7 cellular contexts compared by ENCODE assay signal in genomic region chr2:136327162-136327852, GRCh38.
DNase-seq lines count a peak whose midpoint lies in the region; ATAC-seq and TF ChIP-seq lines count a peak whose summit lies in the region.

No MANE protein-coding gene starts in this region.

- H3K27ac ChIP-seq in RWPE2 (ENCODE audit: poor library complexity, severe bottlenecking), result no peak overlapping the region
- peak overlapping the region in 1 of 5 donors; percentile 21 for H3K27ac ChIP-seq in adrenal gland
- no peak overlapping the region for H3K27ac ChIP-seq in parathyroid adenoma

- no peak for TF ChIP-seq POLR2A in adrenal gland (IDR thresholded peaks at IDR 0.05)

- no peaks in the 10 kb centered on the region for H3K4me1 ChIP-seq in RWPE2 (ENCODE audit: insufficient read depth, poor library complexity, severe bottlenecking)
- peaks cover 7 to 9% of the 10 kb centered on the region in 2 donors for H3K4me1 ChIP-seq in adrenal gland (replicated peaks in 1 of 2)
- no peaks in the 10 kb centered on the region for H3K4me1 ChIP-seq in parathyroid adenoma

- ATAC-seq in GM18909 (IDR thresholded peaks at IDR 0.05; ENCODE audit: poor library complexity, unreplicated experiment), result peak; percentile 87
- ATAC-seq in HG02981 (IDR thresholded peaks at IDR 0.05; ENCODE audit: unreplicated experiment), result peak; percentile 83
- peak; percentile 58 for ATAC-seq in RWPE2 (ENCODE audit: low read depth)

- no peak overlapping the region for H3K9ac ChIP-seq in parathyroid adenoma

- peak overlapping the region; percentile 47 for H3K4me2 ChIP-seq in parathyroid adenoma (ENCODE audit: low read length)

- TF ChIP-seq CTCF in RWPE2 (IDR thresholded peaks at IDR 0.05; ENCODE audit: poor library complexity, severe bottlenecking) (no peak), adrenal gland (IDR thresholded peaks at IDR 0.05) (no peak), parathyroid adenoma (IDR thresholded peaks at IDR 0.05) (no peak)

- H3K36me3 ChIP-seq in RWPE2 (ENCODE audit: low read depth) (no peaks in the 10 kb centered on the region), adrenal gland (replicated peaks in 1 of 2) (no peaks in the 10 kb centered on the region), parathyroid adenoma (ENCODE audit: control insufficient read depth, insufficient read depth, low read length) (no peaks in the 10 kb centered on the region)

- no peaks in the 10 kb centered on the region for H3K79me2 ChIP-seq in parathyroid adenoma

- H2AFZ ChIP-seq in parathyroid adenoma, result peak overlapping the region; percentile 69

- H3K27me3 ChIP-seq in RWPE2 (ENCODE audit: insufficient read depth, poor library complexity, severe bottlenecking), result no peaks in the 10 kb centered on the region
- no peaks in the 10 kb centered on the region for H3K27me3 ChIP-seq in adrenal gland
- no peaks in the 10 kb centered on the region for H3K27me3 ChIP-seq in parathyroid adenoma (ENCODE audit: control insufficient read depth, insufficient read depth, low read length)

- no peak for DNase-seq in RWPE2 (ENCODE audit: low spot score)
- DNase-seq in adrenal gland, result peak in 6 of 7 donors; percentile 26 to 58 (median 48)
- no peak for DNase-seq in SW 1271 (lab: John Stamatoyannopoulos, UW)
- no peak for DNase-seq in DMS114 treated with DMSO at 0.1 percent for 48 hours (lab: John Stamatoyannopoulos, UW; ENCODE audit: unreplicated experiment)

- intact Hi-C loops in adrenal gland (cut with DNase I), result no loop called here

- H3K9me3 ChIP-seq in RWPE2 (ENCODE audit: severe bottlenecking) (no peaks in the 10 kb centered on the region), adrenal gland (replicated peaks in 1 of 3) (no peaks in the 10 kb centered on the region), parathyroid adenoma (ENCODE audit: control insufficient read depth, low read length) (no peaks in the 10 kb centered on the region)

- WGBS in adrenal gland, 4 donors, result 52 to 67% (median 54%) methylated on average over 12 of the region's 12 CpGs

- no peak overlapping the region for H3K4me3 ChIP-seq in RWPE2 (ENCODE audit: severe bottlenecking)
- no peak overlapping the region for H3K4me3 ChIP-seq in adrenal gland
- no peak overlapping the region for H3K4me3 ChIP-seq in parathyroid adenoma (ENCODE audit: low read depth, low read length)

Comparison
In these comparisons a context has a peak if more than half of its experiments do, and no peak if none do; other contexts are left out.
1. DNase-seq: peak in adrenal gland (6 of 7); none in RWPE2 (single experiment), SW 1271 (0 of 2) and DMS114 treated with DMSO at 0.1 percent for 48 hours (single experiment).
2. Peak in every context shown above with its lines, with median percentiles within 50 percentile points of each other: ATAC-seq.